In genomic region chr5:17217421-17218352, GRCh38 we compare ENCODE assay signal across 1 cellular context.
TF ChIP-seq lines count a peak whose summit lies in the region.

Gene BASP1, plus strand, starts transcription at chr5:17217631. Its CDS starts 57,586 bp downstream, at chr5:17275217.

TF ChIP-seq in GM12878, 131 proteins besides CTCF, POLR2A, EP300 and RAD21 (continued from another document):
- TF ChIP-seq, protein P1, sequence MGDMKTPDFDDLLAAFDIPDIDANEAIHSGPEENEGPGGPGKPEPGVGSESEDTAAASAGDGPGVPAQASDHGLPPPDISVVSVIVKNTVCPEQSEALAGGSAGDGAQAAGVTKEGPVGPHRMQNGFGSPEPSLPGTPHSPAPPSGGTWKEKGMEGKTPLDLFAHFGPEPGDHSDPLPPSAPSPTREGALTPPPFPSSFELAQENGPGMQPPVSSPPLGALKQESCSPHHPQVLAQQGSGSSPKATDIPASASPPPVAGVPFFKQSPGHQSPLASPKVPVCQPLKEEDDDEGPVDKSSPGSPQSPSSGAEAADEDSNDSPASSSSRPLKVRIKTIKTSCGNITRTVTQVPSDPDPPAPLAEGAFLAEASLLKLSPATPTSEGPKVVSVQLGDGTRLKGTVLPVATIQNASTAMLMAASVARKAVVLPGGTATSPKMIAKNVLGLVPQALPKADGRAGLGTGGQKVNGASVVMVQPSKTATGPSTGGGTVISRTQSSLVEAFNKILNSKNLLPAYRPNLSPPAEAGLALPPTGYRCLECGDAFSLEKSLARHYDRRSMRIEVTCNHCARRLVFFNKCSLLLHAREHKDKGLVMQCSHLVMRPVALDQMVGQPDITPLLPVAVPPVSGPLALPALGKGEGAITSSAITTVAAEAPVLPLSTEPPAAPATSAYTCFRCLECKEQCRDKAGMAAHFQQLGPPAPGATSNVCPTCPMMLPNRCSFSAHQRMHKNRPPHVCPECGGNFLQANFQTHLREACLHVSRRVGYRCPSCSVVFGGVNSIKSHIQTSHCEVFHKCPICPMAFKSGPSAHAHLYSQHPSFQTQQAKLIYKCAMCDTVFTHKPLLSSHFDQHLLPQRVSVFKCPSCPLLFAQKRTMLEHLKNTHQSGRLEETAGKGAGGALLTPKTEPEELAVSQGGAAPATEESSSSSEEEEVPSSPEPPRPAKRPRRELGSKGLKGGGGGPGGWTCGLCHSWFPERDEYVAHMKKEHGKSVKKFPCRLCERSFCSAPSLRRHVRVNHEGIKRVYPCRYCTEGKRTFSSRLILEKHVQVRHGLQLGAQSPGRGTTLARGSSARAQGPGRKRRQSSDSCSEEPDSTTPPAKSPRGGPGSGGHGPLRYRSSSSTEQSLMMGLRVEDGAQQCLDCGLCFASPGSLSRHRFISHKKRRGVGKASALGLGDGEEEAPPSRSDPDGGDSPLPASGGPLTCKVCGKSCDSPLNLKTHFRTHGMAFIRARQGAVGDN (IDR thresholded peaks at IDR 0.05): peak; percentile 67
- TF ChIP-seq POU2F2 (IDR thresholded peaks at IDR 0.05; ENCODE audit: borderline replicate concordance, low read depth, low read length) (0 out of 3 replicates have a peak, but pooled peaks have one; percentile 21), RELA (IDR thresholded peaks at IDR 0.05; ENCODE audit: borderline replicate concordance, partially characterized antibody) (peak; percentile 36), SREBF2 (IDR thresholded peaks at IDR 0.05; ENCODE audit: low read length) (no peak), ZNF217 (IDR thresholded peaks at IDR 0.05) (peak; percentile 48; the same call in 1 of the 2 replicates), MYC (IDR thresholded peaks at IDR 0.05; ENCODE audit: insufficient read depth, insufficient read length, insufficient replicate concordance, low read length, severe bottlenecking) (no peak), ZSCAN29 (IDR thresholded peaks at IDR 0.05) (peak; percentile 51; the same call in 1 of the 2 replicates), RAD51 (IDR thresholded peaks at IDR 0.05) (no peak), ZNF24 (IDR thresholded peaks at IDR 0.05) (0 out of 2 replicates have a peak, but pooled peaks have one; percentile 28), IKZF1 (conservative IDR thresholded peaks at IDR 0.05) (peak; percentile 88), BACH1 (IDR thresholded peaks at IDR 0.05; ENCODE audit: borderline replicate concordance) (peak; percentile 88), TAF1 (IDR thresholded peaks at IDR 0.05; ENCODE audit: borderline replicate concordance, low read depth, low read length) (peak; percentile 78; the same call in 1 of the 2 replicates), KLF5 (IDR thresholded peaks at IDR 0.05; ENCODE audit: partially characterized antibody) (no peak), STAT3 (IDR thresholded peaks at IDR 0.05; ENCODE audit: low read depth, low read length) (no peak), NR2F1 (conservative IDR thresholded peaks at IDR 0.05) (peak; percentile 40; the same call in 1 of the 2 replicates), DPF2 (IDR thresholded peaks at IDR 0.05) (peak; percentile 75), POLR2AphosphoS5 (IDR thresholded peaks at IDR 0.05; ENCODE audit: low read length) (peak; percentile 79; the same call in 1 of the 2 replicates), TCF3 (IDR thresholded peaks at IDR 0.05; ENCODE audit: borderline replicate concordance, insufficient read depth, low read depth, low read length) (0 out of 2 replicates have a peak, but pooled peaks have one; percentile 23), YY1 (IDR thresholded peaks at IDR 0.05; ENCODE audit: low read depth, low read length) (peak; percentile 8; the same call in 1 of the 2 replicates), SP1 (IDR thresholded peaks at IDR 0.05; ENCODE audit: low read depth, low read length) (no peak), GATAD2B (conservative IDR thresholded peaks at IDR 0.05; ENCODE audit: low read depth) (peak; percentile 91), NKRF (conservative IDR thresholded peaks at IDR 0.05) (peak; percentile 88), SMC3 (IDR thresholded peaks at IDR 0.05; ENCODE audit: borderline replicate concordance, low read length) (0 out of 2 replicates have a peak, but pooled peaks have one; percentile 1), SMARCA5 (IDR thresholded peaks at IDR 0.05) (peak; percentile 58)
